ENCODE assay signal across 1 cellular context in genomic region chr6:110951986-110952794, GRCh38.
A peak's percentile ranks its signal among the peaks of the same experiment; 100 is the strongest.
TF ChIP-seq lines count a peak whose summit lies in the region.

No MANE protein-coding gene starts in this region.

TF ChIP-seq in HepG2, 621 proteins besides CTCF, POLR2A, EP300 and RAD21 (continued from another document and continues in another):
- TF ChIP-seq ZHX2 (IDR thresholded peaks at IDR 0.05; ENCODE audit: low read depth) (no peak), ZHX2 (CRISPR knock-in tag; IDR thresholded peaks at IDR 0.05; ENCODE audit: borderline replicate concordance) (no peak), DBP (CRISPR knock-in tag; IDR thresholded peaks at IDR 0.05; ENCODE audit: not compliant biosample characterization) (no peak), ZNF720 (CRISPR knock-in tag; IDR thresholded peaks at IDR 0.05) (no peak), CEBPZ (IDR thresholded peaks at IDR 0.05; ENCODE audit: low read length) (no peak), NFIB (CRISPR knock-in tag; IDR thresholded peaks at IDR 0.05; ENCODE audit: borderline replicate concordance) (no peak), ZZZ3 (CRISPR knock-in tag; IDR thresholded peaks at IDR 0.05; ENCODE audit: borderline replicate concordance) (no peak), ZNF329 (CRISPR knock-in tag; IDR thresholded peaks at IDR 0.05; ENCODE audit: low read depth) (no peak), IRF2 (CRISPR knock-in tag; IDR thresholded peaks at IDR 0.05) (peak; percentile 67), SP4 (CRISPR knock-in tag; IDR thresholded peaks at IDR 0.05) (no peak), ZNF431 (CRISPR knock-in tag; IDR thresholded peaks at IDR 0.05; ENCODE audit: borderline replicate concordance, low read depth) (no peak), CAMTA2 (CRISPR knock-in tag; IDR thresholded peaks at IDR 0.05; ENCODE audit: borderline replicate concordance) (no peak), PHF5A (CRISPR knock-in tag; IDR thresholded peaks at IDR 0.05; ENCODE audit: low read depth, unreplicated experiment) (no peak), MTF2 (CRISPR knock-in tag; IDR thresholded peaks at IDR 0.05; ENCODE audit: borderline replicate concordance) (no peak), ZSCAN20 (CRISPR knock-in tag; IDR thresholded peaks at IDR 0.05; ENCODE audit: borderline replicate concordance) (no peak), TFE3 (CRISPR knock-in tag; IDR thresholded peaks at IDR 0.05) (peak; percentile 98), ZNF512 (CRISPR knock-in tag; IDR thresholded peaks at IDR 0.05) (no peak), ZNF3 (CRISPR knock-in tag; IDR thresholded peaks at IDR 0.05) (no peak), MNT (IDR thresholded peaks at IDR 0.05) (no peak), ZBTB2 (CRISPR knock-in tag; IDR thresholded peaks at IDR 0.05; ENCODE audit: low read depth) (no peak), ZBTB7A (CRISPR knock-in tag; IDR thresholded peaks at IDR 0.05) (no peak), ZFX (CRISPR knock-in tag; IDR thresholded peaks at IDR 0.05; ENCODE audit: low read depth) (no peak), MTA1 (CRISPR knock-in tag; IDR thresholded peaks at IDR 0.05; ENCODE audit: borderline replicate concordance) (no peak), CEBPB (IDR thresholded peaks at IDR 0.05; ENCODE audit: borderline replicate concordance, low read depth, low read length) (peak; percentile 97), RBFOX2 (IDR thresholded peaks at IDR 0.05; ENCODE audit: low read depth, low read length) (no peak), ZBTB20 (CRISPR knock-in tag; IDR thresholded peaks at IDR 0.05; ENCODE audit: borderline replicate concordance, low read depth) (peak; percentile 62; the same call in 1 of the 2 replicates), E2F5 (CRISPR knock-in tag; conservative IDR thresholded peaks at IDR 0.05) (no peak)
